ENCODE assay signal across 16 cellular contexts in the genomic region with DNA sequence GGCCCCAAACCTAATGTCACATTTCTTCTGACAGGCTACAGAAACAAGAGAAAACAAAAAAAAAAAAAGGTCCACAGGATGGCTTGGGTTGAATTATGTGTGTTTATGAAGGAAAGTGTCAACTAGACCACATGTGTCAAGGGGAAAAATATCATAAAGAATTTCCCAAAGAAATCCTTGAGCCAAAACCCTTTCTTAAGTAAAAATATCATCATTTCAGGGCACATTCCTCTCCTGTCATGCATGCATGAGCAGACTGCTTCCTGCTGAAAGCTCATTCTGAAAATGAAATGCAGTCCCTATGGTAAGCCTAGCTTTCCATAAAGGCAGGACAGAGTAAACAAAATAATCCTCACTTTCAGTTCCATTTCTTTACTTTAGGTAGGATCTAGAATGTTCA.
DNase-seq lines count a peak whose midpoint lies in the region; FAIRE-seq and TF ChIP-seq lines count a peak whose summit lies in the region.
"Had no signal": no experiment of that assay in that cellular context is flagged by ENCODE, and none has a peak within 500 bp of the region (broad histone marks: within the 10 kb centered on the region; RNA-seq: fewer than 3 reads in every experiment).

No MANE protein-coding gene starts in this region.

- in situ Hi-C loops in ACHN (cut with HindIII; ENCODE audit: low pct_ligation_motif_present, low pct_unique_long_range_greater_than_20kb, low sequenced_read_pairs), result no loop called here

- H3K14ac ChIP-seq in mesenchymal stem cell (ENCODE audit: low read length in 2 of 2), result no peak overlapping the region

- H3K4ac ChIP-seq in mesenchymal stem cell (ENCODE audit: low read depth in 1 of 2, low read length in 2 of 2), result no peak overlapping the region

- DNase-seq in ACHN (peak; percentile 45), mesenchymal stem cell (peak; percentile 4), NCI-H1694 treated with DMSO at 0.1 percent for 48 hours (lab: John Stamatoyannopoulos, UW) (no peak), glutamatergic neuron (no peak), hippocampal formation (lab: John Stamatoyannopoulos, UW) (no peak), Calu3 (no peak)
- DNase-seq: activated CD8-positive, alpha-beta memory T cell treated with anti-CD3 and anti-CD28 coated beads, Interleukin-2, amount 10 ng/mL, durations not matched to agents 7 days and 5 days; heart left ventricle; NCI-H1436 treated with DMSO at 0.1 percent for 48 hours; NCI-H526 treated with DMSO at 0.1 percent for 48 hours; stimulated activated naive B cell treated with anti-CD40 and anti-IgM and Interleukin-4, amounts not matched to agents 10 μg/mL and 1 μg/mL and 100 μg/mL, for 72 hours; upper lobe of right lung; WERI-Rb-1 had no signal

- H2AK5ac ChIP-seq in mesenchymal stem cell (ENCODE audit: low read length, severe bottlenecking), result no peak overlapping the region

- H3K27me3 Mint-ChIP-seq in glutamatergic neuron (ENCODE audit: unreplicated experiment) (peaks cover 2% of the 10 kb centered on the region), Calu3 (ENCODE audit: unreplicated experiment) (no peaks in the 10 kb centered on the region)
- H3K27me3 Mint-ChIP-seq: stimulated activated naive B cell treated with anti-CD40 and anti-IgM and Interleukin-4, amounts not matched to agents 10 μg/mL and 1 μg/mL and 100 μg/mL, for 72 hours had no signal

- no peak overlapping the region for H2AFZ ChIP-seq in mesenchymal stem cell (ENCODE audit: low read depth, low read length)

- H3K4me3 ChIP-seq in mesenchymal stem cell (ENCODE audit: insufficient read depth in 1 of 2, low read depth in 1 of 2, low read length in 2 of 2), result no peak overlapping the region
- H3K4me3 ChIP-seq: HAP-1, heart left ventricle, upper lobe of right lung had no signal

- H3K27me3 ChIP-seq in mesenchymal stem cell (ENCODE audit: control insufficient read depth in 1 of 2, insufficient read depth in 1 of 2, low read length in 2 of 2), result no peaks in the 10 kb centered on the region
- H3K27me3 ChIP-seq: heart left ventricle, upper lobe of right lung had no signal

- H3K9ac ChIP-seq in mesenchymal stem cell (ENCODE audit: low read length), result peak overlapping the region; percentile 19

- H3K9me3 Mint-ChIP-seq in glutamatergic neuron (ENCODE audit: unreplicated experiment) (peaks cover 2% of the 10 kb centered on the region), Calu3 (ENCODE audit: low read depth, unreplicated experiment) (no peaks in the 10 kb centered on the region)
- H3K9me3 Mint-ChIP-seq: stimulated activated naive B cell treated with anti-CD40 and anti-IgM and Interleukin-4, amounts not matched to agents 10 μg/mL and 1 μg/mL and 100 μg/mL, for 72 hours had no signal

- no peak overlapping the region for H3K27ac Mint-ChIP-seq in glutamatergic neuron (ENCODE audit: unreplicated experiment)
- no peak overlapping the region for H3K27ac Mint-ChIP-seq in Calu3 (ENCODE audit: unreplicated experiment)
- H3K27ac Mint-ChIP-seq: activated CD8-positive, alpha-beta memory T cell treated with anti-CD3 and anti-CD28 coated beads, Interleukin-2, amount 10 ng/mL, durations not matched to agents 7 days and 5 days; stimulated activated naive B cell treated with anti-CD40 and anti-IgM and Interleukin-4, amounts not matched to agents 10 μg/mL and 1 μg/mL and 100 μg/mL, for 72 hours had no signal

- BruUV-seq in Calu3 (replicated peaks; lab: Mats Ljungman, UMichigan), result no TSS peak

- no peak overlapping the region for H2BK120ac ChIP-seq in mesenchymal stem cell (ENCODE audit: low read depth, low read length)

- H3K36me3 ChIP-seq in mesenchymal stem cell (ENCODE audit: control insufficient read depth in 1 of 2, insufficient read depth in 2 of 2, low read depth in 1 of 2, low read length in 2 of 2), result no peaks in the 10 kb centered on the region
- H3K36me3 ChIP-seq: HAP-1, heart left ventricle, upper lobe of right lung, WERI-Rb-1 had no signal

- H4K8ac ChIP-seq in mesenchymal stem cell (ENCODE audit: low read length), result no peak overlapping the region

- H3K4me1 Mint-ChIP-seq in glutamatergic neuron (ENCODE audit: low read depth, unreplicated experiment), result peaks cover 9% of the 10 kb centered on the region
- H3K4me1 Mint-ChIP-seq in Calu3 (ENCODE audit: low read depth, unreplicated experiment), result peaks cover 26% of the 10 kb centered on the region

- peak; percentile 99 for TF ChIP-seq EP300 in Ishikawa (IDR thresholded peaks at IDR 0.05; ENCODE audit: borderline replicate concordance)

- peak; percentile 25 for TF ChIP-seq RAD21 in Ishikawa (IDR thresholded peaks at IDR 0.05; ENCODE audit: low read depth)

- no peaks in the 10 kb centered on the region for H3K9me3 ChIP-seq in mesenchymal stem cell (ENCODE audit: control insufficient read depth, low read length)
- H3K9me3 ChIP-seq: HAP-1, heart left ventricle, upper lobe of right lung had no signal

- H3K27ac ChIP-seq in mesenchymal stem cell (ENCODE audit: low read length, poor library complexity, severe bottlenecking), result peak overlapping the region; percentile 40
- H3K27ac ChIP-seq: heart left ventricle, upper lobe of right lung, WERI-Rb-1 had no signal

- intact Hi-C loops in Calu3 (cut with micrococcal nuclease; ENCODE audit: unreplicated experiment), result loop anchor here (5.0 kb wide), 1 partner anchor 85 kb away; the partner anchor contains the start of gene RBBP8

- H2BK5ac ChIP-seq in mesenchymal stem cell (ENCODE audit: low read depth, low read length, poor library complexity, severe bottlenecking), result no peak overlapping the region

- H3K36me3 Mint-ChIP-seq in glutamatergic neuron (ENCODE audit: unreplicated experiment) (no peaks in the 10 kb centered on the region), Calu3 (ENCODE audit: insufficient read depth, unreplicated experiment) (peaks cover 4% of the 10 kb centered on the region)
- H3K36me3 Mint-ChIP-seq: activated CD8-positive, alpha-beta memory T cell treated with anti-CD3 and anti-CD28 coated beads, Interleukin-2, amount 10 ng/mL, durations not matched to agents 7 days and 5 days; stimulated activated naive B cell treated with anti-CD40 and anti-IgM and Interleukin-4, amounts not matched to agents 10 μg/mL and 1 μg/mL and 100 μg/mL, for 72 hours had no signal

- H3K79me1 ChIP-seq in mesenchymal stem cell (replicated peaks; ENCODE audit: low read length, poor library complexity, severe bottlenecking), result no peaks in the 10 kb centered on the region

- CTCF ChIA-PET in Calu3 (lab: Charles Lee), result interaction anchor here (0.6 to 1.7 kb wide), 4 partner anchors 9 to 136 kb away, joined by 3 to 5 read pairs (median 4); no protein-coding TSS in a partner anchor

- H3K4me2 ChIP-seq in mesenchymal stem cell (ENCODE audit: low read length, poor library complexity, severe bottlenecking), result no peak overlapping the region

- H2BK12ac ChIP-seq in mesenchymal stem cell (ENCODE audit: low read length in 2 of 2), result no peak overlapping the region

- no peak overlapping the region for H4K91ac ChIP-seq in mesenchymal stem cell (ENCODE audit: low read length)

- no peaks in the 10 kb centered on the region for H3K4me1 ChIP-seq in mesenchymal stem cell (ENCODE audit: control insufficient read depth, insufficient read depth, low read depth, low read length)
- H3K4me1 ChIP-seq: HAP-1 had no signal

- no peak overlapping the region for H3K23ac ChIP-seq in mesenchymal stem cell (ENCODE audit: low read length in 2 of 2)

- H2BK15ac ChIP-seq in mesenchymal stem cell (ENCODE audit: low read depth, poor library complexity, severe bottlenecking), result no peak overlapping the region

- no peak overlapping the region for H3K18ac ChIP-seq in mesenchymal stem cell (ENCODE audit: low read depth in 1 of 2, low read length in 2 of 2)

- no peak for TF ChIP-seq CTCF in glutamatergic neuron (IDR thresholded peaks at IDR 0.05; ENCODE audit: partially characterized antibody, unreplicated experiment)
- TF ChIP-seq CTCF in Calu3 (IDR thresholded peaks at IDR 0.05; ENCODE audit: unreplicated experiment), result no peak

- H3K4me3 Mint-ChIP-seq in glutamatergic neuron (ENCODE audit: unreplicated experiment) (no peak overlapping the region), Calu3 (ENCODE audit: low read depth, unreplicated experiment) (no peak overlapping the region)
- H3K4me3 Mint-ChIP-seq: activated CD8-positive, alpha-beta memory T cell treated with anti-CD3 and anti-CD28 coated beads, Interleukin-2, amount 10 ng/mL, durations not matched to agents 7 days and 5 days; stimulated activated naive B cell treated with anti-CD40 and anti-IgM and Interleukin-4, amounts not matched to agents 10 μg/mL and 1 μg/mL and 100 μg/mL, for 72 hours had no signal

- peak; percentile 70 for FAIRE-seq in endometrium (lab: Jason Lieb, UNC)

TF ChIP-seq in Ishikawa, 13 proteins besides CTCF, POLR2A, EP300 and RAD21 (continues in another document):
- TF ChIP-seq EGR1 (IDR thresholded peaks at IDR 0.05), result no peak
- TF ChIP-seq YY1 (IDR thresholded peaks at IDR 0.05; ENCODE audit: low read depth), result peak; percentile 34; the same call in 1 of the 2 replicates
- TF ChIP-seq FOXM1 (IDR thresholded peaks at IDR 0.05; ENCODE audit: borderline replicate concordance, low read depth), result peak; percentile 99
- no peak for TF ChIP-seq CREB1 (IDR thresholded peaks at IDR 0.05; ENCODE audit: low read depth)
- peak; percentile 64 for TF ChIP-seq MAX (IDR thresholded peaks at IDR 0.05)
- peak; percentile 98 for TF ChIP-seq TCF12 (IDR thresholded peaks at IDR 0.05; ENCODE audit: low read depth)
- peak; percentile 96 for TF ChIP-seq NFIC (IDR thresholded peaks at IDR 0.05)
- peak; percentile 76 for TF ChIP-seq CEBPB (IDR thresholded peaks at IDR 0.05)
- TF ChIP-seq, protein P1, sequence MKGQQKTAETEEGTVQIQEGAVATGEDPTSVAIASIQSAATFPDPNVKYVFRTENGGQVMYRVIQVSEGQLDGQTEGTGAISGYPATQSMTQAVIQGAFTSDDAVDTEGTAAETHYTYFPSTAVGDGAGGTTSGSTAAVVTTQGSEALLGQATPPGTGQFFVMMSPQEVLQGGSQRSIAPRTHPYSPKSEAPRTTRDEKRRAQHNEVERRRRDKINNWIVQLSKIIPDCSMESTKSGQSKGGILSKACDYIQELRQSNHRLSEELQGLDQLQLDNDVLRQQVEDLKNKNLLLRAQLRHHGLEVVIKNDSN (IDR thresholded peaks at IDR 0.05), result no peak

Comparison
In these comparisons a context has a peak if more than half of its experiments do, and no peak if none do; other contexts are left out.
1. DNase-seq: peak in ACHN (single experiment) and mesenchymal stem cell (single experiment); none in NCI-H1694 treated with DMSO at 0.1 percent for 48 hours (single experiment), glutamatergic neuron (single experiment), hippocampal formation (0 of 2) and Calu3 (single experiment).